In the genomic region with DNA sequence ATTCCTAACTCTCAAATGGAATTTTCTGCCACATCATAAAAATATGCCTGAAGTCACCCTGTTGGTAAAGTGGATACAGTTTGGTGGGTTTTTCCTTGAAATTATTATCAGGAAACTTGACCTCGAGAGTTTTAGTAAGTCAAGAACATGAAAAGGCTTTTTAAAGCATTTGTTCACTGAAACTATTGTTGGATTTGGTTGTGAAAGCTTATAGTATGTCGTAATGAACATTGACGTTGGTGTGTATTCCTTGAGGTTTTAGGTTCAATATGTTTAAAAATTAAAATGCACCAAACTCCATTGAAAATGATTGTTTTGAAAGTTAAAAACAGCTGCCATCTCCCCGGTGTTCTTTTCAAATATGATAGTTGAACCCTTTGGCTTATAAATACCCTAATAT, we compare ENCODE assay signal across 17 cellular contexts. TPM values are rescaled to one million over a fixed set of nuclear protein-coding genes. Genes with fewer than 3 reads are reported as not detected.
DNase-seq lines count a peak whose midpoint lies in the region; ATAC-seq, FAIRE-seq and TF ChIP-seq lines count a peak whose summit lies in the region.
"Had no signal": no experiment of that assay in that cellular context is flagged by ENCODE, and none has a peak within 500 bp of the region (broad histone marks: within the 10 kb centered on the region; RNA-seq: fewer than 3 reads in every experiment).

No MANE protein-coding gene starts in this region.

- peak; percentile 15 for FAIRE-seq in HepG2 (lab: Jason Lieb, UNC)
- FAIRE-seq: bronchial epithelial cell had no signal

- no peak overlapping the region for H3K4me3 ChIP-seq in body of pancreas
- H3K4me3 ChIP-seq in HepG2 (replicated peaks in 1 of 3; ENCODE audit: insufficient read depth in 1 of 3, low read depth in 2 of 3, low read length in 3 of 3): no peak overlapping the region
- peak overlapping the region in 1 of 8 donors; percentile 37 for H3K4me3 ChIP-seq in spleen
- H3K4me3 ChIP-seq: esophagus squamous epithelium, upper lobe of left lung had no signal

- TF ChIP-seq EP300 in HepG2 (IDR thresholded peaks at IDR 0.05; ENCODE audit: low read depth in 2 of 2, low read length in 2 of 2) (no peak), HepG2 (CRISPR knock-in tag; IDR thresholded peaks at IDR 0.05; ENCODE audit: borderline replicate concordance) (no peak)

- TF ChIP-seq POLR2A in body of pancreas (IDR thresholded peaks at IDR 0.05) (no peak), HepG2 (IDR thresholded peaks at IDR 0.05; ENCODE audit: insufficient read depth in 1 of 2, low read depth in 2 of 2, low read length in 2 of 2) (no peak), spleen (IDR thresholded peaks at IDR 0.05) (no peak)

- DNase-seq in SIG-M5 treated with dmso at 0.1 percent for 504 hours (lab: John Stamatoyannopoulos, UW; ENCODE audit: unreplicated experiment) (peak; percentile 22), SIG-M5 (lab: John Stamatoyannopoulos, UW) (no peak), body of pancreas (no peak), HepG2 (ENCODE audit: low spot score) (no peak), spleen (no peak), hippocampal formation (lab: John Stamatoyannopoulos, UW) (no peak), NK-92 (lab: John Stamatoyannopoulos, UW; ENCODE audit: unreplicated experiment) (no peak)
- DNase-seq: 8988T; activated CD4-positive, alpha-beta T cell treated with anti-CD3 and anti-CD28 coated beads, Interleukin-2, amount 50 U/mL, for 1 hour; esophagus squamous epithelium; NCI-H1105; NCI-H748 treated with DMSO at 0.1 percent for 48 hours; upper lobe of left lung had no signal

- no peaks in the 10 kb centered on the region for H3K27me3 ChIP-seq in body of pancreas
- H3K27me3 ChIP-seq in HepG2 (ENCODE audit: control insufficient read depth in 1 of 2, insufficient read depth in 2 of 2, low read length in 2 of 2): no peaks in the 10 kb centered on the region
- no peaks in the 10 kb centered on the region for H3K27me3 ChIP-seq in spleen (replicated peaks in 1 of 7)
- H3K27me3 ChIP-seq: esophagus squamous epithelium, upper lobe of left lung had no signal

- TF ChIP-seq RAD21 in HepG2 (CRISPR knock-in tag; IDR thresholded peaks at IDR 0.05): no peak

- H3K9ac ChIP-seq in HepG2 (ENCODE audit: insufficient read depth, low read depth, low read length): no peak overlapping the region
- H3K9ac ChIP-seq: parathyroid adenoma had no signal

- H3K36me3 ChIP-seq in body of pancreas (replicated peaks in 1 of 2; ENCODE audit: insufficient read depth in 1 of 2, low read depth in 2 of 2): peaks cover 0 to 9% of the 10 kb centered on the region in 2 donors
- H3K36me3 ChIP-seq in HepG2 (replicated peaks in 1 of 2; ENCODE audit: control insufficient read depth in 1 of 2, insufficient read depth in 2 of 2, low read length in 2 of 2): 0 out of 5 replicates have a peak, but pooled peaks cover 0 to 1% of the 10 kb centered on the region in 2 experiments
- H3K36me3 ChIP-seq in spleen: no peaks in the 10 kb centered on the region
- H3K36me3 ChIP-seq: upper lobe of left lung had no signal

- no peak overlapping the region for H2AFZ ChIP-seq in HepG2 (ENCODE audit: low read length)
- H2AFZ ChIP-seq: parathyroid adenoma had no signal

- WGBS in body of pancreas, 2 donors: 63 to 72% methylated on average over 4 of the region's 4 CpGs
- WGBS in HepG2 (ENCODE audit: low lambda C conversion rate): 72% methylated on average over 4 of the region's 4 CpGs
- WGBS in spleen, 5 donors: 54 to 82% (median 71%) methylated on average over 4 of the region's 4 CpGs

- peaks cover 40% of the 10 kb centered on the region for H3K4me1 ChIP-seq in body of pancreas
- H3K4me1 ChIP-seq in HepG2 (ENCODE audit: insufficient read depth, low read length): peaks cover 22% of the 10 kb centered on the region
- H3K4me1 ChIP-seq in spleen: peaks cover 0 to 34% (median 6%) of the 10 kb centered on the region in 6 donors
- H3K4me1 ChIP-seq: parathyroid adenoma, upper lobe of left lung had no signal

- no peaks in the 10 kb centered on the region for H4K20me1 ChIP-seq in HepG2 (ENCODE audit: insufficient read depth, low read length)

- CTCF ChIA-PET in HepG2 (lab: Yijun Ruan, JAX; ENCODE audit: low intra/inter-chr PET ratio, low total read pairs): no interaction called here

- ATAC-seq in body of pancreas (no peak), HepG2 (no peak), HG03108 (IDR thresholded peaks at IDR 0.05; ENCODE audit: unreplicated experiment) (no peak)

- BruUV-seq in HepG2 (replicated peaks; lab: Mats Ljungman, UMichigan): no TSS peak

- POLR2A ChIA-PET in HepG2 (lab: Yijun Ruan, JAX): interaction anchor here (0.7 to 4.4 kb wide), 3 partner anchors 12 to 38 kb away, joined by 3 to 33 read pairs (median 29); a partner anchor contains a TSS

- no peak overlapping the region for H3K4me2 ChIP-seq in HepG2 (ENCODE audit: low read depth, low read length)

- peak overlapping the region in 3 of 4 donors; percentile 24 to 56 (median 26) for H3K27ac ChIP-seq in body of pancreas
- H3K27ac ChIP-seq in HepG2 (ENCODE audit: extremely low read length, insufficient read depth, low read length): no peak overlapping the region
- H3K27ac ChIP-seq in spleen: peak overlapping the region in 7 of 8 donors; percentile 16 to 64 (median 34)
- H3K27ac ChIP-seq: esophagus squamous epithelium, parathyroid adenoma, upper lobe of left lung had no signal

- TF ChIP-seq CTCF in body of pancreas (IDR thresholded peaks at IDR 0.05) (no peak), HepG2 (CRISPR knock-in tag; IDR thresholded peaks at IDR 0.05) (no peak), spleen (IDR thresholded peaks at IDR 0.05 in 8 of 11, conservative IDR thresholded peaks at IDR 0.05 in 3 of 11) (no peak)

- in situ Hi-C loops in HepG2 (cut with HindIII; ENCODE audit: extremely low pct_ligation_motif_present, low pct_unique_long_range_greater_than_20kb): no loop called here

- intact Hi-C loops in body of pancreas (cut with DNase I): no loop called here
- intact Hi-C loops in HepG2 (cut with micrococcal nuclease; ENCODE audit: unreplicated experiment): no loop called here
- intact Hi-C loops in spleen (cut with DNase I; ENCODE audit: low total_unique reads): no loop called here

- H3K9me3 ChIP-seq in body of pancreas: no peaks in the 10 kb centered on the region
- no peaks in the 10 kb centered on the region for H3K9me3 ChIP-seq in HepG2 (ENCODE audit: low read length)
- H3K9me3 ChIP-seq in spleen: no peaks in the 10 kb centered on the region
- H3K9me3 ChIP-seq: esophagus squamous epithelium, upper lobe of left lung had no signal

- no peaks in the 10 kb centered on the region for H3K79me2 ChIP-seq in HepG2 (ENCODE audit: insufficient read depth, low read length)
- H3K79me2 ChIP-seq: parathyroid adenoma had no signal

TF ChIP-seq in HepG2, 621 proteins besides CTCF, POLR2A, EP300 and RAD21:
- TF ChIP-seq THYN1 (CRISPR knock-in tag; IDR thresholded peaks at IDR 0.05; ENCODE audit: borderline replicate concordance, low read depth) (no peak), CEBPB (IDR thresholded peaks at IDR 0.05; ENCODE audit: borderline replicate concordance, low read depth, low read length) (peak; percentile 68)

RNA-seq across cellular contexts. Expression of a gene that starts 30.8 kb away (rescaled TPM):
- total RNA-seq in body of pancreas: 10 to 100 TPM; 60.0 to 75.0 TPM
- total RNA-seq in HepG2 (2016; rRNA removed; fragmentation: Illumina TruSeq; extraction: Trizol): 18.0 and 27.5 TPM in 2 replicates
- total RNA-seq in HepG2 (2016; cell fraction: cytosol; rRNA removed; fragmentation: Illumina TruSeq; extraction: Trizol; ENCODE audit: low read depth): 2.9 and 3.1 TPM in 2 replicates
- 16.9 and 27.1 TPM in 2 replicates for total RNA-seq in HepG2 (2016; cell fraction: insoluble cytoplasmic fraction; rRNA removed; fragmentation: Illumina TruSeq; extraction: Trizol)
- 5.6 and 7.9 TPM in 2 replicates for total RNA-seq in HepG2 (2016; cell fraction: membrane; rRNA removed; fragmentation: Illumina TruSeq; extraction: Trizol)
- 11.2 and 11.3 TPM in 2 replicates for total RNA-seq in HepG2 (2016; cell fraction: nucleus; rRNA removed; fragmentation: Illumina TruSeq; extraction: Trizol)
- polyA plus RNA-seq in HepG2 (2011; rRNA removed): 9.2 and 18.9 TPM in 2 replicates
- 9.0 and 14.2 TPM in 2 replicates for polyA plus RNA-seq in HepG2 (2011; cell fraction: cytosol; rRNA removed)
- 6.6 and 14.0 TPM in 2 replicates for polyA plus RNA-seq in HepG2 (2011; cell fraction: nucleus; rRNA removed)
- polyA plus RNA-seq in HepG2 (2012): 12.6 and 15.2 TPM in 2 replicates
- 0.95 and 1.1 TPM in 2 replicates for polyA plus RNA-seq in HepG2 (2016; cell fraction: cytosol; fragmentation: Illumina TruSeq; extraction: Trizol; ENCODE audit: low read depth)
- 21.2 and 21.7 TPM in 2 replicates for polyA plus RNA-seq in HepG2 (2016; cell fraction: insoluble cytoplasmic fraction; fragmentation: Illumina TruSeq; extraction: Trizol; ENCODE audit: low read depth)
- polyA plus RNA-seq in HepG2 (2016; cell fraction: membrane; fragmentation: Illumina TruSeq; extraction: Trizol; ENCODE audit: low read depth): 2.7 and 3.3 TPM in 2 replicates
- 8.2 and 9.7 TPM in 2 replicates for polyA plus RNA-seq in HepG2 (2016; cell fraction: nucleus; fragmentation: Illumina TruSeq; extraction: Trizol; ENCODE audit: insufficient read depth, low read depth)
- polyA minus RNA-seq in HepG2 (2011; rRNA and poly(A)+ RNA removed; ENCODE audit: low replicate concordance): 9.0 and 94.3 TPM in 2 replicates
- 16.3 and 44.6 TPM in 2 replicates for polyA minus RNA-seq in HepG2 (2011; cell fraction: cytosol; rRNA and poly(A)+ RNA removed)
- 6.7 and 17.2 TPM in 2 replicates for polyA minus RNA-seq in HepG2 (2011; cell fraction: nucleus; rRNA and poly(A)+ RNA removed)
- total RNA-seq in spleen: 10 to 100 TPM in 2 of 7 donors, 1 to 10 TPM in 5; 3.9 to 14.6 (median 9.8) TPM
- polyA plus RNA-seq in spleen: 1 to 10 TPM; 1.3 to 3.7 (median 1.7) TPM
- total RNA-seq: mononuclear cell had no signal
